8 cellular contexts compared by ENCODE assay signal in the genomic region with DNA sequence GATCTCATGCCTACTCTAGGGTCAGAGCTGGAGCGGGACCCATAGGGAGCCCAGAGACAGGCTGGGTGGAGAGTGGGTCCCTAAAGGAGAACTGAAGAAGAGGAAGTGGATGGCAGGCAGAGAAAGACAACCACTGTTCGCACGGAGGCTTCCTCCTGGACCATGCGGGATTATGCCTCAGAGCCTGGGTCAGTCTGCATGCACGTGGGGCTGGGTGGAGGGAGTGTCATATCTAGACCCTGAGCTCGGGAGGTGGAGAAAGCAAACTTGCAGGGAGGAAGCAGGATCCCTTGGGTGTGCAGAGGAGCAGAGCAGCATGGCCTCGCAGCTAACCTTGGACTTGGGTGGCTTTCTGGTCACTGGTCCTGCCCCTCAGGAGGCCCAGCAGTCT.
DNase-seq lines count a peak whose midpoint lies in the region; ATAC-seq and TF ChIP-seq lines count a peak whose summit lies in the region.

No MANE protein-coding gene starts in this region.

- no peaks in the 10 kb centered on the region for H3K27me3 Mint-ChIP-seq in activated naive CD8-positive, alpha-beta T cell treated with anti-CD3 and anti-CD28 coated beads, Interleukin-2, amount 50 U/mL, for 24 hours
- no peaks in the 10 kb centered on the region for H3K27me3 Mint-ChIP-seq in naive thymus-derived CD4-positive, alpha-beta T cell

- no peaks in the 10 kb centered on the region for H3K9me3 ChIP-seq in naive thymus-derived CD4-positive, alpha-beta T cell (ENCODE audit: control insufficient read depth in 2 of 3, low read length in 3 of 3)

- POLR2A ChIA-PET in naive thymus-derived CD4-positive, alpha-beta T cell (lab: Charles Lee) = interaction anchor here (1.2 to 3.0 kb wide), 2 partner anchors 10 to 344 kb away, joined by 4 to 14 read pairs; a partner anchor contains a TSS

- peak overlapping the region; percentile 60 for H3K27ac Mint-ChIP-seq in activated naive CD8-positive, alpha-beta T cell treated with anti-CD3 and anti-CD28 coated beads, Interleukin-2, amount 50 U/mL, for 24 hours
- peak overlapping the region; percentile 62 to 95 (median 93) for H3K27ac Mint-ChIP-seq in naive thymus-derived CD4-positive, alpha-beta T cell

- H3K9me3 Mint-ChIP-seq in activated naive CD8-positive, alpha-beta T cell treated with anti-CD3 and anti-CD28 coated beads, Interleukin-2, amount 50 U/mL, for 24 hours = no peaks in the 10 kb centered on the region
- H3K9me3 Mint-ChIP-seq in naive thymus-derived CD4-positive, alpha-beta T cell = peaks cover 0 to 6% (median 0%) of the 10 kb centered on the region in 11 donors

- no peaks in the 10 kb centered on the region for H3K36me3 Mint-ChIP-seq in activated naive CD8-positive, alpha-beta T cell treated with anti-CD3 and anti-CD28 coated beads, Interleukin-2, amount 50 U/mL, for 24 hours (ENCODE audit: low read depth)
- H3K36me3 Mint-ChIP-seq in naive thymus-derived CD4-positive, alpha-beta T cell = peaks cover 2 to 12% (median 9%) of the 10 kb centered on the region in 5 donors

- TF ChIP-seq CTCF in GM06990 (IDR thresholded peaks at IDR 0.05; ENCODE audit: insufficient read depth, low read length, poor library complexity, severe bottlenecking) = no peak

- peak; percentile 39 for ATAC-seq in HG03097 (IDR thresholded peaks at IDR 0.05; ENCODE audit: low FRiP score, unreplicated experiment)
- no peak for ATAC-seq in activated naive CD8-positive, alpha-beta T cell treated with anti-CD3 and anti-CD28 coated beads, Interleukin-2, amount 50 U/mL, for 24 hours
- peak; percentile 67 for ATAC-seq in naive thymus-derived CD4-positive, alpha-beta T cell
- ATAC-seq in GM21723 (IDR thresholded peaks at IDR 0.05; ENCODE audit: unreplicated experiment) = no peak

- DNase-seq in GM06990 (ENCODE audit: extremely low read depth, insufficient read length) (peak; percentile 41), dermis blood vessel endothelial cell (no peak), NAMALWA (ENCODE audit: low spot score) (no peak)
- DNase-seq in activated naive CD8-positive, alpha-beta T cell treated with anti-CD3 and anti-CD28 coated beads, Interleukin-2, amount 50 U/mL, for 24 hours = peak; percentile 7
- DNase-seq in naive thymus-derived CD4-positive, alpha-beta T cell = peak in 1 of 9 donors; percentile 5
- DNase-seq in stimulated activated CD4-positive, alpha-beta T cell treated with anti-CD3 and anti-CD28 coated beads, Interleukin-1b, Interleukin-23, amount 100 ng/mL, for 48 hours = no peak

- H3K27ac ChIP-seq in naive thymus-derived CD4-positive, alpha-beta T cell (ENCODE audit: low read depth, low read length) = peak overlapping the region; percentile 41

- peaks cover 24% of the 10 kb centered on the region for H3K4me1 Mint-ChIP-seq in activated naive CD8-positive, alpha-beta T cell treated with anti-CD3 and anti-CD28 coated beads, Interleukin-2, amount 50 U/mL, for 24 hours
- H3K4me1 Mint-ChIP-seq in naive thymus-derived CD4-positive, alpha-beta T cell = peaks cover 28 to 44% (median 36%) of the 10 kb centered on the region in 7 donors

- intact Hi-C loops in naive thymus-derived CD4-positive, alpha-beta T cell (cut with micrococcal nuclease) = loop anchor here (5.0 to 10.0 kb wide), 4 partner anchors 78 to 993 kb away; a partner anchor contains a TSS

- no peaks in the 10 kb centered on the region for H3K27me3 ChIP-seq in GM06990 (replicated peaks; ENCODE audit: control insufficient read depth, insufficient read depth, low read length)
- H3K27me3 ChIP-seq in naive thymus-derived CD4-positive, alpha-beta T cell (ENCODE audit: control insufficient read depth in 2 of 2, insufficient read depth in 2 of 2, low read length in 2 of 2) = no peaks in the 10 kb centered on the region

- no peak overlapping the region for H3K4me3 ChIP-seq in GM06990 (replicated peaks; ENCODE audit: low read depth, low read length)
- H3K4me3 ChIP-seq in naive thymus-derived CD4-positive, alpha-beta T cell (ENCODE audit: low read length) = no peak overlapping the region

- no peak overlapping the region for H3K4me3 Mint-ChIP-seq in activated naive CD8-positive, alpha-beta T cell treated with anti-CD3 and anti-CD28 coated beads, Interleukin-2, amount 50 U/mL, for 24 hours
- peak overlapping the region; percentile 54 to 93 (median 72) for H3K4me3 Mint-ChIP-seq in naive thymus-derived CD4-positive, alpha-beta T cell

- peaks cover 0 to 24% of the 10 kb centered on the region in 2 donors for H3K4me1 ChIP-seq in naive thymus-derived CD4-positive, alpha-beta T cell (ENCODE audit: control insufficient read depth in 2 of 2, insufficient read depth in 2 of 2, low read length in 2 of 2)

- CTCF ChIA-PET in naive thymus-derived CD4-positive, alpha-beta T cell (lab: Charles Lee) = interaction anchor here (0.7 to 1.1 kb wide), 2 partner anchors 11 to 364 kb away, joined by 4 read pairs; no protein-coding TSS in a partner anchor

- H3K36me3 ChIP-seq in GM06990 (ENCODE audit: control insufficient read depth, insufficient read depth, low read length) = peaks cover 2% of the 10 kb centered on the region
- no peaks in the 10 kb centered on the region for H3K36me3 ChIP-seq in naive thymus-derived CD4-positive, alpha-beta T cell (ENCODE audit: control insufficient read depth in 2 of 3, insufficient read depth in 3 of 3, low read length in 3 of 3)

Comparison
In these comparisons a context has a peak if more than half of its experiments do, and no peak if none do; other contexts are left out.
1. DNase-seq: peak in GM06990 (single experiment) and activated naive CD8-positive, alpha-beta T cell treated with anti-CD3 and anti-CD28 coated beads, Interleukin-2, amount 50 U/mL, for 24 hours (single experiment); none in stimulated activated CD4-positive, alpha-beta T cell treated with anti-CD3 and anti-CD28 coated beads, Interleukin-1b, Interleukin-23, amount 100 ng/mL, for 48 hours (single experiment), dermis blood vessel endothelial cell (single experiment) and NAMALWA (single experiment).
2. ATAC-seq: peak in HG03097 (single experiment) and naive thymus-derived CD4-positive, alpha-beta T cell (single experiment); none in activated naive CD8-positive, alpha-beta T cell treated with anti-CD3 and anti-CD28 coated beads, Interleukin-2, amount 50 U/mL, for 24 hours (single experiment) and GM21723 (single experiment).